In the genomic region with DNA sequence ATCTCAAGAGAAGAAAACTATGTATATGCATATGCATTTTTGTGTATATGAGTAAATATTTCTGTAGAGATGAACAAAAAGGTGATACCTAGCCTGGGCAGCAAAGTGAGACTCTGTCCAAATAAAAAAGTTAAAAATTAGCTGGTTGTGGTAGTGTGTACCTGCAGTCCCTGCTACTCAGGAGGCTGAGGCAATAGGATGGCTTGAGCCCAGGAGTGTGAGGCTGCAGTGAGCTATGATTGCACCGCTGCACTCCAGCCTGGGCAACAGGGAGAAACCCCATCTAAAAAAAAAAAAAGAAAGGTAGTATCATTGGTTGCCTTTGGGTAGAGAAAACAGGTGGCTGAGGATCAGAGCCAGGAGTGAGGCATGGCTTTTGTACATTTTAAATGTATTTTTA, we compare ENCODE assay signal across 19 cellular contexts.
"Had no signal": no experiment of that assay in that cellular context is flagged by ENCODE, and none has a peak within 500 bp of the region (broad histone marks: within the 10 kb centered on the region; RNA-seq: fewer than 3 reads in every experiment).

No MANE protein-coding gene starts in this region.

- H3K9me3 Mint-ChIP-seq: activated CD8-positive, alpha-beta T cell treated with anti-CD3 and anti-CD28 coated beads for 36 hours; activated naive CD8-positive, alpha-beta T cell treated with anti-CD3 and anti-CD28 coated beads, Interleukin-2, amount 10 ng/mL, durations not matched to agents 7 days and 5 days; activated T-cell treated with anti-CD3 and anti-CD28 coated beads, Interleukin-2, amount 50 U/mL, for 72 hours; neural crest cell; stimulated activated naive CD8-positive, alpha-beta T cell treated with anti-CD3 and anti-CD28 coated beads, Interleukin-15, amount 100 ng/mL, for 72 hours; T-cell had no signal

- H3K27ac Mint-ChIP-seq: activated CD4-positive, alpha-beta T cell treated with anti-CD3 and anti-CD28 coated beads for 36 hours; activated CD8-positive, alpha-beta T cell treated with anti-CD3 and anti-CD28 coated beads for 36 hours; activated naive CD8-positive, alpha-beta T cell treated with anti-CD3 and anti-CD28 coated beads, Interleukin-2, amount 10 ng/mL, durations not matched to agents 7 days and 5 days; activated T-cell treated with anti-CD3 and anti-CD28 coated beads, Interleukin-2, amount 50 U/mL, for 72 hours; stimulated activated naive CD8-positive, alpha-beta T cell treated with anti-CD3 and anti-CD28 coated beads, Interleukin-15, amount 100 ng/mL, for 72 hours; T-cell had no signal

- H3K27me3 ChIP-seq: dorsolateral prefrontal cortex, esophagus muscularis mucosa, ovary had no signal

- H3K36me3 Mint-ChIP-seq: activated naive CD8-positive, alpha-beta T cell treated with anti-CD3 and anti-CD28 coated beads, Interleukin-2, amount 10 ng/mL, durations not matched to agents 7 days and 5 days; T-cell had no signal

- H3K9me3 ChIP-seq: esophagus muscularis mucosa, ovary had no signal

- H3K27ac ChIP-seq: dorsolateral prefrontal cortex, esophagus muscularis mucosa, ovary, VCaP had no signal

- H3K4me3 ChIP-seq: dorsolateral prefrontal cortex, esophagus muscularis mucosa, ovary had no signal

- DNase-seq: activated CD4-positive, alpha-beta T cell treated with anti-CD3 and anti-CD28 coated beads for 36 hours; activated CD8-positive, alpha-beta memory T cell treated with anti-CD3 and anti-CD28 coated beads, Interleukin-2, amount 50 U/mL, for 4 hours; activated CD8-positive, alpha-beta T cell treated with anti-CD3 and anti-CD28 coated beads for 36 hours; activated gamma-delta T cell treated with Interleukin-2 at 50 U/mL for 16 hours; activated naive CD8-positive, alpha-beta T cell treated with anti-CD3 and anti-CD28 coated beads, Interleukin-2, amount 10 ng/mL, durations not matched to agents 7 days and 5 days; activated T-cell treated with anti-CD3 and anti-CD28 coated beads, Interleukin-2, amount 50 U/mL, for 72 hours; anterior cingulate cortex; dorsolateral prefrontal cortex; foreskin fibroblast; glutamatergic neuron; left ventricle myocardium superior; ovary; stimulated activated CD4-positive, alpha-beta T cell treated with anti-CD3 and anti-CD28 coated beads, Interleukin-4, amount 100 ng/mL, for 24 hours; stimulated activated naive CD8-positive, alpha-beta T cell treated with anti-CD3 and anti-CD28 coated beads, Interleukin-15, amount 100 ng/mL, for 72 hours; T-cell; T1000 had no signal

- H3K4me3 Mint-ChIP-seq: activated CD4-positive, alpha-beta T cell treated with anti-CD3 and anti-CD28 coated beads for 36 hours; activated CD8-positive, alpha-beta T cell treated with anti-CD3 and anti-CD28 coated beads for 36 hours; activated naive CD8-positive, alpha-beta T cell treated with anti-CD3 and anti-CD28 coated beads, Interleukin-2, amount 10 ng/mL, durations not matched to agents 7 days and 5 days; activated T-cell treated with anti-CD3 and anti-CD28 coated beads, Interleukin-2, amount 50 U/mL, for 72 hours; neural crest cell; stimulated activated naive CD8-positive, alpha-beta T cell treated with anti-CD3 and anti-CD28 coated beads, Interleukin-15, amount 100 ng/mL, for 72 hours; T-cell had no signal

- H3K36me3 ChIP-seq: esophagus muscularis mucosa, ovary had no signal

- ATAC-seq: activated CD4-positive, alpha-beta T cell treated with anti-CD3 and anti-CD28 coated beads for 36 hours; activated CD8-positive, alpha-beta T cell treated with anti-CD3 and anti-CD28 coated beads for 36 hours; activated T-cell treated with anti-CD3 and anti-CD28 coated beads, Interleukin-2, amount 50 U/mL, for 72 hours; left ventricle myocardium superior; stimulated activated naive CD8-positive, alpha-beta T cell treated with anti-CD3 and anti-CD28 coated beads, Interleukin-15, amount 100 ng/mL, for 72 hours; T-cell had no signal

- H3K4me1 Mint-ChIP-seq: neural crest cell, T-cell had no signal
